In genomic region chr1:84776639-84777038, GRCh38 we compare ENCODE assay signal across 17 cellular contexts.
DNase-seq lines count a peak whose midpoint lies in the region; TF ChIP-seq lines count a peak whose summit lies in the region.
"Had no signal": no experiment of that assay in that cellular context is flagged by ENCODE, and none has a peak within 500 bp of the region (broad histone marks: within the 10 kb centered on the region; RNA-seq: fewer than 3 reads in every experiment).

No MANE protein-coding gene starts in this region.

- H3K27me3 ChIP-seq in breast epithelium: no peaks in the 10 kb centered on the region
- H3K27me3 ChIP-seq: BLaER1 treated with 17β-estradiol and CSF1 and Interleukin-3, amounts not matched to agents 10 nM and 100 nM; SJSA1 had no signal

- peaks cover 16% of the 10 kb centered on the region for H3K4me1 Mint-ChIP-seq in MCF 10A (ENCODE audit: insufficient read depth, unreplicated experiment)

- H3K4me3 ChIP-seq in breast epithelium: no peak overlapping the region
- no peak overlapping the region for H3K4me3 ChIP-seq in epithelial cell of esophagus (ENCODE audit: low read length)
- H3K4me3 ChIP-seq: BLaER1 treated with 17β-estradiol and CSF1 and Interleukin-3, amounts not matched to agents 10 nM and 100 nM; SJSA1 had no signal

- TF ChIP-seq POLR2A in breast epithelium (IDR thresholded peaks at IDR 0.05): no peak

- POLR2A ChIA-PET in MCF 10A (lab: Yijun Ruan, JAX): interaction anchor here (1.0 to 1.5 kb wide), 2 partner anchors 9 to 26 kb away, joined by 4 to 5 read pairs; no protein-coding TSS in a partner anchor

- no peaks in the 10 kb centered on the region for H3K4me1 ChIP-seq in breast epithelium
- H3K4me1 ChIP-seq: SJSA1 had no signal

- no peak overlapping the region for H3K27ac ChIP-seq in breast epithelium
- H3K27ac ChIP-seq: 22Rv1, SJSA1 had no signal

- no peaks in the 10 kb centered on the region for H3K36me3 ChIP-seq in breast epithelium
- H3K36me3 ChIP-seq: BLaER1 treated with 17β-estradiol and CSF1 and Interleukin-3, amounts not matched to agents 10 nM and 100 nM; SJSA1 had no signal

- CTCF ChIA-PET in MCF 10A (lab: Yijun Ruan, JAX): interaction anchor here (0.6 to 3.9 kb wide), 6 partner anchors 15 to 697 kb away, joined by 3 to 22 read pairs (median 4); no protein-coding TSS in a partner anchor

- no TSS peak for BruUV-seq in MCF 10A (replicated peaks; lab: Mats Ljungman, UMichigan)

- TF ChIP-seq CTCF in MCF 10A (IDR thresholded peaks at IDR 0.05; ENCODE audit: unreplicated experiment) (no peak), breast epithelium (IDR thresholded peaks at IDR 0.05) (no peak), epithelial cell of esophagus (IDR thresholded peaks at IDR 0.05; ENCODE audit: insufficient read depth, low read depth, low read length, missing control alignments) (no peak)

- peak; percentile 65 for DNase-seq in MCF 10A (ENCODE audit: unreplicated experiment)
- no peak for DNase-seq in breast epithelium (ENCODE audit: low spot score in 2 of 2)
- peak; percentile 65 for DNase-seq in RPMI7951 (ENCODE audit: low read depth)
- DNase-seq in epithelial cell of esophagus (ENCODE audit: low read depth): peak; percentile 60
- DNase-seq in AG20443 (ENCODE audit: low spot score): no peak
- no peak for DNase-seq in NCI-H446 treated with DMSO at 0.1 percent for 48 hours (lab: John Stamatoyannopoulos, UW)
- DNase-seq in activated naive CD4-positive, alpha-beta T cell treated with anti-CD3 and anti-CD28 coated beads, Interleukin-2, amount 50 U/mL, for 16 hours: no peak
- DNase-seq in D341Med (ENCODE audit: low spot score): no peak
- DNase-seq: DMS 273 treated with DMSO at 0.1 percent for 48 hours; HFFc6; NCI-H1105 treated with DMSO at 0.1 percent for 48 hours; NCI-H187; NK-92 treated with Interleukin-12 subunit alpha and Interleukin-12 subunit beta, amount 100 ng/mL, for 24 hours; OCI-M1 had no signal

- H3K27me3 Mint-ChIP-seq in MCF 10A (ENCODE audit: insufficient read depth, unreplicated experiment): no peaks in the 10 kb centered on the region

- H3K9me3 ChIP-seq in breast epithelium: no peaks in the 10 kb centered on the region
- H3K9me3 ChIP-seq: SJSA1 had no signal

- intact Hi-C loops in MCF 10A (cut with micrococcal nuclease): no loop called here
- intact Hi-C loops in breast epithelium (cut with DNase I; ENCODE audit: low total_unique reads): no loop called here

- no peaks in the 10 kb centered on the region for H3K36me3 Mint-ChIP-seq in MCF 10A (ENCODE audit: insufficient read depth, unreplicated experiment)

- no peak overlapping the region for H3K27ac Mint-ChIP-seq in MCF 10A (ENCODE audit: low read depth, unreplicated experiment)
- H3K27ac Mint-ChIP-seq: HFFc6 had no signal

- H3K4me3 Mint-ChIP-seq in MCF 10A (ENCODE audit: unreplicated experiment): no peak overlapping the region
- H3K4me3 Mint-ChIP-seq: HFFc6 had no signal

- no peaks in the 10 kb centered on the region for H3K9me3 Mint-ChIP-seq in MCF 10A (ENCODE audit: unreplicated experiment)
- H3K9me3 Mint-ChIP-seq: HFFc6 had no signal

Comparison
In these comparisons a context has a peak if more than half of its experiments do, and no peak if none do; other contexts are left out.
1. DNase-seq: peak in MCF 10A (single experiment), RPMI7951 (single experiment) and epithelial cell of esophagus (single experiment); none in breast epithelium (0 of 2), AG20443 (single experiment), NCI-H446 treated with DMSO at 0.1 percent for 48 hours (single experiment), activated naive CD4-positive, alpha-beta T cell treated with anti-CD3 and anti-CD28 coated beads, Interleukin-2, amount 50 U/mL, for 16 hours (single experiment) and D341Med (single experiment).